In the genomic region with DNA sequence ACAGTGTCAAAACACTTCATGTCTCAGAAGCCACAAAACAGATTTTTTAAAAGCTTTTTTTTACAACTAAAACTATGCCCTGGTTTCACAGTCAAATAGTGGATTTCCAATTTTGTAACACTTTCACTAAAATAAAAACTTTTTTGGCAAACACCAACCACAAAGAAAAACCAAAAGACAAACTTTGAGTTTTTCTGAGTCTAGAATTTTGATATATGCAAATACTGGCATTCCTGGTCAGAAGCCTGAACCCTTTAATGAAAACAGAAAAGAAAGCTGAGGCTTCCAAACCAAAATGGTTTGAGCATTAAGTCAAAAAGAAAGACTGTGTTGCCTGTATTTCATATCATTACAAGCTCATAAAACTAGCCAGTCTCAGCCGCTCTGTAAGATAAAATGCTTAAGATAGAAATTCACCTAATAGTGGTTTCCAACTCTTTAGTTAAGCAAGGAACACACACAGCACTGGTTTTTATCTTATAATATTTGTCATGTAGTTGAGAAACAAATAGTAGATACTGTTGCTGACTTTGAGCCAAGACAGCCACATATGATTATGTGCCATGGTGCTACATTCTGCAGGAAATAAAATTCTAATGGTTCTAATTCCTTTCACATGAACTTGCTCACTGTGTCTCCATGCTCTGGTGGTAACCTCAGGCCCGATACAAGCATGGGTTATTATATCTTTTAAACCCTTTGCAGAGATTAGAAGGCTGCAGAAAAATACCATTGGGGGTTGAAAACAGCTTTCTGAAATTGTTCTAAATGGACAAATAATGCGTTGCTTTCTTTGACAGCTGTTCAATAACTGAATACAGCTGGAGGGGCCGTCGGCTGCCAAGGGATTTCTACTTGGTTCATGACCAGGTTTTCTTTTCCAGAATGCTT, we compare ENCODE assay signal across 16 cellular contexts. TPM values are rescaled to one million over a fixed set of nuclear protein-coding genes. Genes with fewer than 3 reads are reported as not detected.
DNase-seq lines count a peak whose midpoint lies in the region; ATAC-seq, FAIRE-seq and TF ChIP-seq lines count a peak whose summit lies in the region.
"Had no signal": no experiment of that assay in that cellular context is flagged by ENCODE, and none has a peak within 500 bp of the region (broad histone marks: within the 10 kb centered on the region; RNA-seq: fewer than 3 reads in every experiment).

No MANE protein-coding gene starts in this region.

- ATAC-seq in Right ventricle myocardium superior (ENCODE audit: poor library complexity) = peak; percentile 74
- no peak for ATAC-seq in gastrocnemius medialis

- H3K27me3 ChIP-seq in uterus = no peaks in the 10 kb centered on the region
- no peaks in the 10 kb centered on the region for H3K27me3 ChIP-seq in gastrocnemius medialis

- TF ChIP-seq POLR2A in uterus (IDR thresholded peaks at IDR 0.05) (no peak), gastrocnemius medialis (IDR thresholded peaks at IDR 0.05) (no peak)

- intact Hi-C loops in Right ventricle myocardium superior (cut with DNase I) = no loop called here
- intact Hi-C loops in cardiac septum (cut with DNase I) = no loop called here
- intact Hi-C loops in kidney (cut with DNase I) = no loop called here
- intact Hi-C loops in uterus (cut with DNase I; ENCODE audit: low total_unique reads) = no loop called here
- intact Hi-C loops in gastrocnemius medialis (cut with DNase I; ENCODE audit: low total_unique reads) = no loop called here

- H3K9ac ChIP-seq in kidney (ENCODE audit: low read length in 2 of 2) = peak overlapping the region in 1 of 2 donors; percentile 20

- H3K4me1 ChIP-seq in kidney (ENCODE audit: control insufficient read depth in 1 of 2, insufficient read depth in 1 of 2, low read depth in 1 of 2, low read length in 2 of 2) (peaks cover 6 to 13% of the 10 kb centered on the region in 2 donors), uterus (peaks cover 3 to 9% of the 10 kb centered on the region in 2 donors), gastrocnemius medialis (peaks cover 0 to 7% of the 10 kb centered on the region in 2 donors)

- FAIRE-seq in kidney (lab: Jason Lieb, UNC) = no peak
- FAIRE-seq: bronchial epithelial cell, HTR-8/SVneo had no signal

- no peaks in the 10 kb centered on the region for H3K36me3 ChIP-seq in kidney (ENCODE audit: control insufficient read depth in 1 of 2, insufficient read depth in 2 of 2, low read length in 2 of 2)
- no peaks in the 10 kb centered on the region for H3K36me3 ChIP-seq in uterus
- no peaks in the 10 kb centered on the region for H3K36me3 ChIP-seq in gastrocnemius medialis

- no peak overlapping the region for H3K4me3 ChIP-seq in kidney (ENCODE audit: low read length in 2 of 2)
- H3K4me3 ChIP-seq in uterus = no peak overlapping the region
- no peak overlapping the region for H3K4me3 ChIP-seq in gastrocnemius medialis
- H3K4me3 ChIP-seq: PC-9 had no signal

- DNase-seq in Right ventricle myocardium superior = peak; percentile 68
- DNase-seq in cardiac septum (ENCODE audit: low spot score) = no peak
- peak; percentile 39 for DNase-seq in dedifferentiated amniotic fluid mesenchymal stem cell (ENCODE audit: extremely low spot score)
- DNase-seq in kidney = no peak
- DNase-seq in uterus = no peak
- DNase-seq in SW480 (ENCODE audit: low spot score) = no peak
- DNase-seq in COLO668 (lab: John Stamatoyannopoulos, UW; ENCODE audit: unreplicated experiment) = no peak
- DNase-seq in gastrocnemius medialis = no peak
- DNase-seq: activated CD4-positive, alpha-beta T cell treated with anti-CD3 and anti-CD28 coated beads, Interleukin-2, amount 10 ng/mL, durations not matched to agents 24 days and 14 days; DMS153; mesendoderm; NCI-H2171 treated with DMSO at 0.1 percent for 48 hours; PC-9 had no signal

- H3K27ac ChIP-seq in kidney (ENCODE audit: low read depth in 2 of 2, low read length in 2 of 2) (peak overlapping the region; percentile 9 to 34), uterus (peak overlapping the region; percentile 56), gastrocnemius medialis (no peak overlapping the region)
- H3K27ac ChIP-seq: epithelial cell of prostate, PC-9 had no signal

- H3K9me3 ChIP-seq in kidney (ENCODE audit: control insufficient read depth in 1 of 2, low read length in 2 of 2) (no peaks in the 10 kb centered on the region), uterus (no peaks in the 10 kb centered on the region), gastrocnemius medialis (no peaks in the 10 kb centered on the region)

- in situ Hi-C loops in gastrocnemius medialis (cut with MboI; ENCODE audit: low sequenced_read_pairs in 4 of 4) = no loop called here

- TF ChIP-seq CTCF in kidney (IDR thresholded peaks at IDR 0.05; ENCODE audit: borderline replicate concordance, extremely low read depth, insufficient read depth) (no peak), uterus (IDR thresholded peaks at IDR 0.05) (no peak), gastrocnemius medialis (IDR thresholded peaks at IDR 0.05 in 4 of 5, conservative IDR thresholded peaks at IDR 0.05 in 1 of 5) (no peak)

RNA-seq across cellular contexts. Expression of a gene that starts 49.4 kb away (rescaled TPM):
- total RNA-seq in Right ventricle myocardium superior (10.3 TPM), cardiac septum (8.3 TPM), kidney (53.0 TPM), uterus (10 to 100 TPM in 3 of 4 donors, 1 to 10 TPM in 1; 7.4 to 40.4 (median 21.6) TPM), gastrocnemius medialis (1 to 10 TPM; 2.1 to 5.6 (median 4.3) TPM)
- polyA plus RNA-seq in kidney (ENCODE audit: insufficient read depth, low read depth, low replicate concordance) = 30.4 TPM

Comparison
In these comparisons a context has a peak if more than half of its experiments do, and no peak if none do; other contexts are left out.
1. DNase-seq: peak in Right ventricle myocardium superior (single experiment) and dedifferentiated amniotic fluid mesenchymal stem cell (single experiment); none in cardiac septum (single experiment), kidney (single experiment), uterus (0 of 2), SW480 (single experiment), COLO668 (single experiment) and gastrocnemius medialis (0 of 2).
2. H3K27ac ChIP-seq: peak in kidney (2 of 2) and uterus (2 of 2); none in gastrocnemius medialis (0 of 4).